8 cellular contexts compared by ENCODE assay signal in the genomic region with DNA sequence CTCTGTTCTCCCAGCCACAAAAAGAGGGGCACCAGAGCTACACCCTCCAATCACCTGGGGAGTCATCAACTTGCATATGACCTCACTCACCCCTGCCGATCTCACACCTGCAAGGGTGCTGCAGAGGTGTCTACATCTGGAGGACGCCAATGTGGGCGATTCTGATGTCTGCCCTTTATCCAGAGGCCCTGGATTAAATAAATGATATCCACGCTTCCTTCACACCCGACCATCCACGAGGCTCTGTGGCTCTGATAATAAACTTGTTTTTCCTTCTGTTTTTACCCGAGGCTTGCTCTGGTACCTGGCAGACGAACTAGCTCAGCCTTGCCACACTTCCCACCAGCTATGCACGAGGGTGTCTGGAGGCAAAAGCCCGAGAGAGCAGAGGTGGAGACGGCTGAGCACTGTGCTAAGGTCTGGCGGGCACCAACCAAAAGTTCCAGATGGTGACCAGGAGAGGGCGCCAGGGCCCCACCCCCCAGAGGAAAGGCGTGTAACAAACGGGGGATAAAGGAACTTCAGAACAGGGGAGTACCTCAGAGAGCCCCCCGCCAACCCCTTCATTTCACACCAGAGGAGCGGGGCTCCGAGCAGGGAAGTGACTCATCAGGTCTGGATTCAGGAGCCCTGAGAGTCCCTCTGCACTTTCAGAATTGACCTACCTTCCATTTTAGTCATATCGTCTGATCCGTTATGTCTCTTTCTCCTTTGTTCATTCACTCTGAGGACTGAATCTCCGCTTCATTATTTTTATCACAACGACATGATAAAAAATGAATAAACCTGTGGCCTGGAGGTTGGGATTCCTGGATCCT. TPM values are rescaled to one million over a fixed set of nuclear protein-coding genes. Genes with fewer than 3 reads are reported as not detected.
DNase-seq lines count a peak whose midpoint lies in the region; ATAC-seq and TF ChIP-seq lines count a peak whose summit lies in the region.

No MANE protein-coding gene starts in this region.

- intact Hi-C loops in activated CD4-positive, alpha-beta memory T cell treated with anti-CD3 and anti-CD28 coated beads for 36 hours (cut with micrococcal nuclease), result loop anchor here (1.0 kb wide), 1 partner anchor 66 kb away; no protein-coding TSS in a partner anchor
- intact Hi-C loops in natural killer cell (cut with micrococcal nuclease) (loop anchor here (1.0 kb wide), 1 partner anchor 66 kb away; no protein-coding TSS in a partner anchor), aorta (cut with DNase I) (no loop called here)

- no peaks in the 10 kb centered on the region for H3K9me3 ChIP-seq in aorta (ENCODE audit: control insufficient read depth, low read length)

- H3K27ac ChIP-seq in aorta (ENCODE audit: low read depth in 1 of 2, low read length in 2 of 2), result no peak overlapping the region

- H3K4me1 ChIP-seq in aorta (ENCODE audit: control insufficient read depth in 1 of 2, insufficient read depth in 2 of 2, low read length in 2 of 2), result no peaks in the 10 kb centered on the region

- TF ChIP-seq CTCF in epithelial cell of esophagus (IDR thresholded peaks at IDR 0.05; ENCODE audit: insufficient read depth, low read depth, low read length, missing control alignments), result peak; percentile 87
- peak; percentile 58 for TF ChIP-seq CTCF in natural killer cell (IDR thresholded peaks at IDR 0.05)

- H3K4me1 Mint-ChIP-seq in activated CD4-positive, alpha-beta memory T cell treated with anti-CD3 and anti-CD28 coated beads for 36 hours (ENCODE audit: low read depth), result no peaks in the 10 kb centered on the region
- peaks cover 5 to 8% of the 10 kb centered on the region in 2 donors for H3K4me1 Mint-ChIP-seq in natural killer cell

- ATAC-seq in HG02610 (IDR thresholded peaks at IDR 0.05; ENCODE audit: unreplicated experiment), result peak; percentile 62
- ATAC-seq in natural killer cell, result peak; percentile 60 to 70 (median 62)
- no peak for ATAC-seq in aorta (ENCODE audit: low FRiP score)

- H3K36me3 Mint-ChIP-seq in activated CD4-positive, alpha-beta memory T cell treated with anti-CD3 and anti-CD28 coated beads for 36 hours, result no peaks in the 10 kb centered on the region
- H3K36me3 Mint-ChIP-seq in natural killer cell, result no peaks in the 10 kb centered on the region

- CTCF ChIA-PET in activated CD4-positive, alpha-beta memory T cell treated with anti-CD3 and anti-CD28 coated beads for 36 hours (lab: Charles Lee), result interaction anchor here (0.7 to 8.9 kb wide), 9 partner anchors 10 to 100 kb away, joined by 3 to 163 read pairs (median 3); no protein-coding TSS in a partner anchor

- H3K4me3 ChIP-seq in epithelial cell of esophagus (ENCODE audit: low read length) (no peak overlapping the region), aorta (ENCODE audit: low read length in 2 of 2) (no peak overlapping the region)

- peak; percentile 39 to 50 for DNase-seq in NCI-H2081 (lab: John Stamatoyannopoulos, UW)
- no peak for DNase-seq in NCI-H2081 treated with DMSO at 0.1 percent for 48 hours (lab: John Stamatoyannopoulos, UW)
- peak; percentile 23 for DNase-seq in NCI-H2227 treated with DMSO at 0.1 percent for 48 hours (lab: John Stamatoyannopoulos, UW)
- DNase-seq in activated CD4-positive, alpha-beta memory T cell treated with anti-CD3 and anti-CD28 coated beads for 36 hours, result peak; percentile 66
- peak; percentile 49 for DNase-seq in epithelial cell of esophagus (ENCODE audit: low read depth)
- peak; percentile 26 for DNase-seq in natural killer cell
- no peak for DNase-seq in aorta

- H3K9me3 Mint-ChIP-seq in activated CD4-positive, alpha-beta memory T cell treated with anti-CD3 and anti-CD28 coated beads for 36 hours, result no peaks in the 10 kb centered on the region
- H3K9me3 Mint-ChIP-seq in natural killer cell, result no peaks in the 10 kb centered on the region

- peaks cover 17% of the 10 kb centered on the region for H3K27me3 Mint-ChIP-seq in activated CD4-positive, alpha-beta memory T cell treated with anti-CD3 and anti-CD28 coated beads for 36 hours
- H3K27me3 Mint-ChIP-seq in natural killer cell (ENCODE audit: low read depth in 2 of 2), result peaks cover 15 to 27% of the 10 kb centered on the region in 2 donors

- no peak overlapping the region for H3K27ac Mint-ChIP-seq in activated CD4-positive, alpha-beta memory T cell treated with anti-CD3 and anti-CD28 coated beads for 36 hours
- no peak overlapping the region for H3K27ac Mint-ChIP-seq in natural killer cell

- POLR2A ChIA-PET in activated CD4-positive, alpha-beta memory T cell treated with anti-CD3 and anti-CD28 coated beads for 36 hours (lab: Charles Lee), result no interaction called here

- no peak overlapping the region for H3K4me3 Mint-ChIP-seq in activated CD4-positive, alpha-beta memory T cell treated with anti-CD3 and anti-CD28 coated beads for 36 hours
- H3K4me3 Mint-ChIP-seq in natural killer cell, result no peak overlapping the region

- no peaks in the 10 kb centered on the region for H3K27me3 ChIP-seq in aorta (ENCODE audit: control insufficient read depth in 1 of 2, insufficient read depth in 2 of 2, low read length in 1 of 2)

- H3K36me3 ChIP-seq in aorta (ENCODE audit: control insufficient read depth in 1 of 2, insufficient read depth in 2 of 2, low read length in 1 of 2), result no peaks in the 10 kb centered on the region

- WGBS in aorta, 2 donors, result 26 to 30% methylated on average over 22 of the region's 22 CpGs

RNA-seq across cellular contexts. Expression of a gene that starts 13.5 kb away (rescaled TPM):
- not detected for total RNA-seq in activated CD4-positive, alpha-beta memory T cell treated with anti-CD3 and anti-CD28 coated beads for 36 hours
- not detected for total RNA-seq in natural killer cell
- 1 to 10 TPM in 1 of 2 donors, under 1 TPM in 1; 0.16 to 1.3 TPM for total RNA-seq in aorta
- under 1 TPM in 1 of 2 donors, not detected in 1; 0.08 TPM for polyA plus RNA-seq in aorta

Comparison
In these comparisons a context has a peak if more than half of its experiments do, and no peak if none do; other contexts are left out.
1. DNase-seq: peak in NCI-H2081 (2 of 2), NCI-H2227 treated with DMSO at 0.1 percent for 48 hours (single experiment), activated CD4-positive, alpha-beta memory T cell treated with anti-CD3 and anti-CD28 coated beads for 36 hours (single experiment), epithelial cell of esophagus (single experiment) and natural killer cell (single experiment); none in NCI-H2081 treated with DMSO at 0.1 percent for 48 hours (single experiment) and aorta (0 of 2).
2. intact Hi-C loops: an anchor here in activated CD4-positive, alpha-beta memory T cell treated with anti-CD3 and anti-CD28 coated beads for 36 hours (1.0 kb wide) and natural killer cell (1.0 kb wide); none called in aorta.